ENCODE assay signal across 13 cellular contexts in the genomic region with DNA sequence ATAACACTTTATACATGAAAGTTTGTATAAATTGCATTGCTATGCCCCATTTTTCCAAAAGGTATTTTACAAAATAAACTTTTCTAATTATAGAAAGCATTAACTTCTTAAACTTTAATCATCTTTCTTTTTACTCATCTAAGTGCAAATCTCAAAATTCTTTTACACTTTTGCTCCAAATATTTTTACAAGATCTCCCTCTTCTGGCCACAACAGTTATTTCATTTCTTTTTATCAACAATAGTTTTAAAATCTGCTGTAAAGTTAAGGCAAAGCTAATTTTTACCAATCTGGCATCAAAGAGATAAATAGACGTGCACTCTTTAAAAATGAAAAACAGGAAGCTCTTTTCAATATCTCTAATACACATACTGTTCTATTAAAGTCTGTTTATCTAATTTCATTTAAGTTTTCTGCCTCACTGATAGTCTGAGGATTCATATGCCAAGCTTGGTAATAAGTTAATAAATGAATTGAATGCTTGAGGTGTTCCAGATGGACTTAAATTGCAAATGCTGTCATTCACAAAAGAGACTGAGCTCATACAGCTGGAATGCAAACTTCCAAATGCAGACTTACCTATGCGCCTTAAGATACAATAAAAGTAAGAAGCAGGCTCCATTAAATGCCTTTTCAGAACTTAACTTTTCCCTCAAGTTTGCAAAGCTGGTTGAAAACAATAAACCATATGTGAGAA.
DNase-seq lines count a peak whose midpoint lies in the region; ATAC-seq, FAIRE-seq and TF ChIP-seq lines count a peak whose summit lies in the region.
"Had no signal": no experiment of that assay in that cellular context is flagged by ENCODE, and none has a peak within 500 bp of the region (broad histone marks: within the 10 kb centered on the region; RNA-seq: fewer than 3 reads in every experiment).

No MANE protein-coding gene starts in this region.

- DNase-seq in AML-193 (lab: John Stamatoyannopoulos, UW) (peak; percentile 11 to 20), SW480 (ENCODE audit: low spot score) (peak; percentile 2), activated gamma-delta T cell treated with Interleukin-2 at 50 U/mL for 16 hours (no peak), osteoblast (ENCODE audit: insufficient read length, low spot score, missing footprints) (no peak)
- no peak for DNase-seq in activated CD8-positive, alpha-beta memory T cell treated with anti-CD3 and anti-CD28 coated beads, Interleukin-2, amount 50 U/mL, for 48 hours
- DNase-seq: CD8-positive, alpha-beta T cell; erythroblast; NCI-H748 treated with DMSO at 0.1 percent for 48 hours had no signal

- no peak overlapping the region for H3K4me3 ChIP-seq in KMS-11 (IDR thresholded peaks at IDR 0.05; ENCODE audit: insufficient read depth, low read depth, low read length)
- no peak overlapping the region for H3K4me3 ChIP-seq in osteoblast (ENCODE audit: insufficient read depth, low read length)
- H3K4me3 ChIP-seq: lung had no signal

- no peaks in the 10 kb centered on the region for H3K36me3 ChIP-seq in KMS-11 (ENCODE audit: insufficient read depth)
- no peaks in the 10 kb centered on the region for H3K36me3 ChIP-seq in osteoblast (ENCODE audit: insufficient read depth, low read length)

- H3K27ac ChIP-seq in KMS-11, result no peak overlapping the region
- H3K27ac ChIP-seq in osteoblast (ENCODE audit: low read depth, low read length), result no peak overlapping the region

- no peaks in the 10 kb centered on the region for H3K4me1 ChIP-seq in KMS-11 (ENCODE audit: low read depth, poor library complexity, severe bottlenecking)
- no peaks in the 10 kb centered on the region for H3K4me1 ChIP-seq in osteoblast (ENCODE audit: insufficient read depth, low read length)

- H2AFZ ChIP-seq in KMS-11 (ENCODE audit: low read depth) (no peak overlapping the region), osteoblast (ENCODE audit: low read length) (no peak overlapping the region)

- FAIRE-seq in islet of Langerhans (lab: Jason Lieb, UNC), result peak; percentile 86

- no peak for ATAC-seq in GM21825 (IDR thresholded peaks at IDR 0.05; ENCODE audit: unreplicated experiment)
- ATAC-seq: activated CD4-positive, CD25-positive, alpha-beta regulatory T cell treated with anti-CD3 and anti-CD28 coated beads, Interleukin-2, amount 50 U/mL, for 24 hours; CD8-positive, alpha-beta T cell had no signal

- peak; percentile 57 for TF ChIP-seq CTCF in KMS-11 (conservative IDR thresholded peaks at IDR 0.05; ENCODE audit: low read depth, low read length)
- no peak for TF ChIP-seq CTCF in osteoblast (IDR thresholded peaks at IDR 0.05; ENCODE audit: extremely low read depth, low read depth, low read length)

- H3K9me3 ChIP-seq in osteoblast (ENCODE audit: low read depth, low read length), result no peaks in the 10 kb centered on the region

- H3K79me2 ChIP-seq in KMS-11 (ENCODE audit: insufficient read depth, low read depth) (no peaks in the 10 kb centered on the region), osteoblast (ENCODE audit: insufficient read depth, low read length) (no peaks in the 10 kb centered on the region)

- H4K20me1 ChIP-seq in KMS-11 (ENCODE audit: insufficient read depth) (no peaks in the 10 kb centered on the region), osteoblast (ENCODE audit: insufficient read depth, low read length) (no peaks in the 10 kb centered on the region)

- H3K4me2 ChIP-seq in KMS-11 (no peak overlapping the region), osteoblast (ENCODE audit: insufficient read depth, low read length) (no peak overlapping the region)

- no peaks in the 10 kb centered on the region for H3K27me3 ChIP-seq in KMS-11 (ENCODE audit: insufficient read depth, low read depth)
- no peaks in the 10 kb centered on the region for H3K27me3 ChIP-seq in osteoblast (ENCODE audit: insufficient read depth, low read length)

- no peak overlapping the region for H3K9ac ChIP-seq in KMS-11

Comparison
In these comparisons a context has a peak if more than half of its experiments do, and no peak if none do; other contexts are left out.
1. DNase-seq: peak in AML-193 (2 of 2) and SW480 (single experiment); none in activated gamma-delta T cell treated with Interleukin-2 at 50 U/mL for 16 hours (single experiment), osteoblast (single experiment) and activated CD8-positive, alpha-beta memory T cell treated with anti-CD3 and anti-CD28 coated beads, Interleukin-2, amount 50 U/mL, for 48 hours (single experiment).